Comparison of ENCODE assay signal across 8 cellular contexts in the genomic region with DNA sequence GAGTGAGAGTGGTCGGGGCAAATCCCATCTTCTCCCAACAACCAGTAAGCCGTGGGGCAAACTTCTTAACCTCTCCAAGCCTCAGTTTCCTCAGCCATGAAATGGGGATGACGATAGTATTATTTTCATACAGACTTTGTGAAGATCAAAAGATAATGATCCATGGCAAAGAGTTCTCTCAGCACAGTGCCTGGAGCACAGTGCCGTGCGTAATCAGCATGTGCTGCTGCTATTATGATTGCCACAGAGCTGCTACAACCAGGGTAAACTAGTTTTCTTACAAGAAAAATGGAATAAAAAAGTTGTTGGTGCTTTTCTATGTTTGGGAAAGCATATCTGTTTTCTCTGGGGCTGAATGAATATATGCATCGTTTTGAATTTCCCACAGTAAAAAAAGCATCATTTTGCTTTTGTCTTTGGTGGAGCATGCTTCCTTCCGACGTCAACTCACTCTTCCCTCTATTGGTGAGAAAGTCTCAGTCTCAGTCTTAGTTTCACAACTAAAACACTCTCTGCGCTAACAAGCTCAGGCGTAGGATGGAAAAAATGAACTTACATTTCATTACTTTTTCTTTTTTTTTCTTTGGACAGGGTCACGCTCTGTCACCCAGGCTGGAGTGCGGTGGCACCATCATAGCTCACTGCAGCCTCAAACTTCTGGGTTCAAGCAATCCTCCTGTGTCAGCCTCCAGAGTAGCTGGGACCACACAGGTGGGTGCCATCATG. TPM values are rescaled to one million over a fixed set of nuclear protein-coding genes. Genes with fewer than 3 reads are reported as not detected.
DNase-seq lines count a peak whose midpoint lies in the region; ATAC-seq lines count a peak whose summit lies in the region.

No MANE protein-coding gene starts in this region.

- H3K9me3 Mint-ChIP-seq in central memory CD8-positive, alpha-beta T cell = no peaks in the 10 kb centered on the region

- peaks cover 2% of the 10 kb centered on the region for H3K36me3 Mint-ChIP-seq in central memory CD8-positive, alpha-beta T cell (ENCODE audit: insufficient read depth)

- DNase-seq in central memory CD8-positive, alpha-beta T cell (ENCODE audit: low spot score in 2 of 2) = no peak
- no peak for DNase-seq in HK-2 (ENCODE audit: unreplicated experiment)
- no peak for DNase-seq in MG63
- no peak for DNase-seq in cerebellar nuclear complex (lab: John Stamatoyannopoulos, UW)

- H3K9me3 ChIP-seq in MG63 = no peaks in the 10 kb centered on the region

- H3K4me3 Mint-ChIP-seq in central memory CD8-positive, alpha-beta T cell = peak overlapping the region; percentile 59

- no peaks in the 10 kb centered on the region for H3K36me3 ChIP-seq in MG63

- H3K27me3 Mint-ChIP-seq in central memory CD8-positive, alpha-beta T cell = no peaks in the 10 kb centered on the region

- no peak overlapping the region for H3K4me3 ChIP-seq in MG63

- peaks cover 63% of the 10 kb centered on the region for H3K4me1 Mint-ChIP-seq in central memory CD8-positive, alpha-beta T cell

- ATAC-seq in GM18499 (IDR thresholded peaks at IDR 0.05; ENCODE audit: insufficient read depth, unreplicated experiment) (peak; percentile 31), GM21367 (IDR thresholded peaks at IDR 0.05; ENCODE audit: unreplicated experiment) (peak; percentile 30), HG03558 (IDR thresholded peaks at IDR 0.05; ENCODE audit: extremely low read depth, unreplicated experiment) (peak; percentile 28), HG03280 (IDR thresholded peaks at IDR 0.05; ENCODE audit: unreplicated experiment) (no peak)
- ATAC-seq in central memory CD8-positive, alpha-beta T cell (replicated peaks; ENCODE audit: extremely low read depth, poor library complexity, severe bottlenecking) = peak; percentile 41

- peak overlapping the region; percentile 24 for H3K27ac Mint-ChIP-seq in central memory CD8-positive, alpha-beta T cell (ENCODE audit: low read depth)

- no peaks in the 10 kb centered on the region; the same call in none of the 2 replicates for H3K27me3 ChIP-seq in MG63

RNA-seq across cellular contexts. Expression of a gene that starts 37.2 kb away (rescaled TPM):
- 0.49 and 0.72 TPM in 2 replicates for total RNA-seq in MG63 (2014; rRNA removed; shearing (Covaris generic); ENCODE audit: low replicate concordance)
